18 cellular contexts compared by ENCODE assay signal in the genomic region with DNA sequence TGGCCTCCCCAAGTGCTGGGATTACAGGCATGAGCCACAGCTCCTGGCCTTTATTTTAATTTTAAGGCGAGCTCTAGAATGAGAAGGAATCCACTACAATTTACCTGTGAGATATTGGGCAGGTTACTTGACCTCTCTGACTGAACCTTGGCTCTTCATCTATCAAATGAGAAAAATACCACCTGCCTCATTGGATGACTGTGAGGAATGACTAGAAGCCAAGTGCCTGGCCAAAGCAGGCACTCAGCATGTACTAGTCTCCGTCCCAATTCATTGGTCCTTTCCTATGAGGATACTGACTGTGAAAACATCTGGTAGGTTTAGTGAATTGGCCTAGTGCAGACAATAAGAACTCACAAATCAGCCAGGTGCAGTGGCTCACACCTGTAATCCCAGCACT.
"Had no signal": no experiment of that assay in that cellular context is flagged by ENCODE, and none has a peak within 500 bp of the region (broad histone marks: within the 10 kb centered on the region; RNA-seq: fewer than 3 reads in every experiment).

No MANE protein-coding gene starts in this region.

- H3K9me3 Mint-ChIP-seq: natural killer cell had no signal

- H3K4me1 Mint-ChIP-seq: activated naive CD8-positive, alpha-beta T cell treated with anti-CD3 and anti-CD28 coated beads for 36 hours; mesothelial cell of epicardium; natural killer cell had no signal

- H3K27ac ChIP-seq: epithelial cell of prostate, parathyroid adenoma, right lobe of liver had no signal

- H3K4me1 ChIP-seq: parathyroid adenoma, right lobe of liver had no signal

- H3K27me3 ChIP-seq: right lobe of liver had no signal

- H2AFZ ChIP-seq: parathyroid adenoma had no signal

- H3K27ac Mint-ChIP-seq: activated naive CD8-positive, alpha-beta T cell treated with anti-CD3 and anti-CD28 coated beads for 36 hours; mesothelial cell of epicardium; natural killer cell had no signal

- DNase-seq: activated CD4-positive, alpha-beta T cell treated with anti-CD3 and anti-CD28 coated beads for 4 hours; activated CD4-positive, alpha-beta T cell treated with anti-CD3 and anti-CD28 coated beads, Interleukin-2, amount 50 U/mL, for 48 hours; activated CD8-positive, alpha-beta memory T cell treated with anti-CD3 and anti-CD28 coated beads, Interleukin-2, amount 50 U/mL, for 48 hours; activated naive CD4-positive, alpha-beta T cell treated with Interleukin-2 at 50 U/mL for 16 hours; activated naive CD8-positive, alpha-beta T cell treated with anti-CD3 and anti-CD28 coated beads for 36 hours; activated T-cell treated with anti-CD3 and anti-CD28 coated beads, Interleukin-2, amount 50 U/mL, for 48 hours; amniotic stem cell; kidney; natural killer cell; stimulated activated CD4-positive, alpha-beta T cell treated with anti-CD3 and anti-CD28 coated beads, Interleukin-2, amount 100 ng/mL, for 48 hours; stimulated activated CD8-positive, alpha-beta memory T cell treated with anti-CD3 and anti-CD28 coated beads, Interleukin-4, amount 100 ng/mL, for 48 hours; stimulated activated naive CD4-positive, alpha-beta T cell treated with Interleukin-2 at 50 U/mL for 16 hours; T-helper 2 cell had no signal

- H3K9me3 ChIP-seq: right lobe of liver had no signal

- H3K4me3 ChIP-seq: coronary artery, right lobe of liver had no signal

- H3K36me3 ChIP-seq: right lobe of liver had no signal

- H3K79me2 ChIP-seq: parathyroid adenoma had no signal

- H3K36me3 Mint-ChIP-seq: activated naive CD8-positive, alpha-beta T cell treated with anti-CD3 and anti-CD28 coated beads for 36 hours; mesothelial cell of epicardium; natural killer cell had no signal

- H3K4me3 Mint-ChIP-seq: activated naive CD8-positive, alpha-beta T cell treated with anti-CD3 and anti-CD28 coated beads for 36 hours; mesothelial cell of epicardium; natural killer cell had no signal
